Comparison of ENCODE assay signal across 12 cellular contexts in the genomic region with DNA sequence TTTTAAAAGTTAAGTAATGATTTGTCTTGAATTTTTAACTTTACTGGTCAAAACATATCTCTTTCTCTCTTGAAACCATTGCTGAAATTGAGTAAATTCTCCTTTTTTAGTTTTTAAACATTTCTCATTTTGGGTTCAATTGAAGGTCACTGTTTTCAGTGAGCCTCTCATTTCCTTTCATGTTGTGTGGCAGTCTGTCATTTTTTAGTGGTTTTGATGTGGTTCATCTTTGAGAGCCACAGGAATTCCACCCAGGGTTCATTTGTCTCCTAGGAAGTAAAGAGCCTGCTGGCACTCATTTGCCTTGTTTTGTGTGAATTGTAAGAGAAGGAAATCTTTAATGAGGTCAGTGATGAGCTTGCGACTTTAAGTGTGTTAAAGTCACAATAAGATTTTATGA.
A peak's percentile ranks its signal among the peaks of the same experiment; 100 is the strongest.
DNase-seq lines count a peak whose midpoint lies in the region; ATAC-seq lines count a peak whose summit lies in the region.
"Had no signal": no experiment of that assay in that cellular context is flagged by ENCODE, and none has a peak within 500 bp of the region (broad histone marks: within the 10 kb centered on the region; RNA-seq: fewer than 3 reads in every experiment).

No MANE protein-coding gene starts in this region.

- peak overlapping the region; percentile 69 for H3K27ac ChIP-seq in angular gyrus (ENCODE audit: low read depth, low read length)
- H3K27ac ChIP-seq: 22Rv1 had no signal

- ATAC-seq in HG02870 (IDR thresholded peaks at IDR 0.05; ENCODE audit: unreplicated experiment) (peak; percentile 59), HG02678 (IDR thresholded peaks at IDR 0.05; ENCODE audit: unreplicated experiment) (no peak)
- no peak for ATAC-seq in activated CD4-positive, CD25-positive, alpha-beta regulatory T cell treated with anti-CD3 and anti-CD28 coated beads, Interleukin-2, amount 50 U/mL, for 24 hours

- DNase-seq in NCI-H2107 treated with DMSO at 0.1 percent for 48 hours (lab: John Stamatoyannopoulos, UW; ENCODE audit: unreplicated experiment) (peak; percentile 12), NCI-H2107 (lab: John Stamatoyannopoulos, UW) (no peak), non-pigmented ciliary epithelial cell (ENCODE audit: low read depth) (peak; percentile 77), COR-L47 (lab: John Stamatoyannopoulos, UW) (no peak)
- DNase-seq: NCI-H1436 treated with DMSO at 0.1 percent for 48 hours; Right ventricle myocardium superior; stimulated activated CD4-positive, alpha-beta T cell treated with anti-CD3 and anti-CD28 coated beads, Interleukin-4, amount 100 ng/mL, for 1 hour had no signal

Comparison
In these comparisons a context has a peak if more than half of its experiments do, and no peak if none do; other contexts are left out.
1. DNase-seq: peak in NCI-H2107 treated with DMSO at 0.1 percent for 48 hours (single experiment) and non-pigmented ciliary epithelial cell (single experiment); none in NCI-H2107 (single experiment) and COR-L47 (single experiment).